8 cellular contexts compared by ENCODE assay signal in the genomic region with DNA sequence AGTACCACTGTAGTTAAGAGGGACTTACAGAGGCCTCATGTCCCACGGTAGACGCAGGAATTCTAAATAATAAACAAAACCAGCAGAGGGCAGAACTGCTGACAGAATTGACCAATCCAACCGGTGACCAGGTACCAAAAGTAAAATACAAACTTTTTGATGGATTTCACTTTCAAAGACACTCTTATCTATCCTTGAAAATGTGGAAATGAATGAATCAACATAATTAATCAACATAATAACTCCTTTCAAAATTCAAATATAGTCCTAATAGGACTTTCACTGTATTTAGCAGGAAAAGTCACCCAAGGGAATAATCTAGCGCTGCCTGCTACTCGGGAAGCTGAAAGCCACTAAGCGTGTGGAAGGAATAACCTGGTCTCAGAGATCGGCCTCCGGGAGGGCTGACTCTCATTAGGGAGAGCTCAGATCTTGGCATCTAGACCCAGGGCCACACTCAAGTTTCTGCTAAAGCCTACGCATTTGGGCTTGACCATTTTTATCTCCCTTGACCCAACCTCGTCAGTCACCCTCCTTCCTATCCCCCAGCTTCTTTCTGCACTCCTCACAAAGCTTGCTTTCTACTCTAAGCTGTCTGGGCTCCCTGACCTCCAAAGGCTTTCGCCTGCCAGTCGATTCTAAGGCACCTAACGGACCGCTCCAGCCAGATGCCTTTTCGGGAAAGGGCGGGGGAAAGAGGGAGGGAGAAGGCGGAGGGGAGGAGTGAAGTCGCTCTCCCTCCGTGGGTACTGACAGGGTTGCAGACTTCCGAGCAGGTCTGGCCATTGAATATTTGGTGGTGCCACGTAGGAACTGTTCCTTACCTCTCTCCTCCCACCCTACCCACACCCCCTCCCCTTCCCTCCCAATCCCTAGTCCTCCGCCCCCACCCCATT. TPM values are rescaled to one million over a fixed set of nuclear protein-coding genes. Genes with fewer than 3 reads are reported as not detected.
DNase-seq lines count a peak whose midpoint lies in the region; ATAC-seq and TF ChIP-seq lines count a peak whose summit lies in the region.

No MANE protein-coding gene starts in this region.

- ATAC-seq in GM19463 (IDR thresholded peaks at IDR 0.05; ENCODE audit: unreplicated experiment) = peak; percentile 72
- peak; percentile 72 for ATAC-seq in HG03521 (IDR thresholded peaks at IDR 0.05; ENCODE audit: unreplicated experiment)
- peak; percentile 78 for ATAC-seq in PC-3
- ATAC-seq in HG02840 (IDR thresholded peaks at IDR 0.05; ENCODE audit: low FRiP score, unreplicated experiment) = no peak
- no peak for ATAC-seq in esophagus mucosa

- H3K36me3 ChIP-seq in PC-3 (ENCODE audit: low read depth, low read length) = no peaks in the 10 kb centered on the region

- DNase-seq in EL (peak; percentile 86), PC-3 (peak; percentile 70), epithelial cell of esophagus (ENCODE audit: low read depth) (peak; percentile 60), middle frontal gyrus (ENCODE audit: extremely low spot score, low spot score) (peak; percentile 39)

- H3K9me2 ChIP-seq in PC-3 (replicated peaks; ENCODE audit: low read length) = no peaks in the 10 kb centered on the region

- no peaks in the 10 kb centered on the region for H3K9me3 ChIP-seq in PC-3 (ENCODE audit: low read length)

- H3K4me2 ChIP-seq in PC-3 (ENCODE audit: low read length) = peak overlapping the region; percentile 40

- CTCF ChIA-PET in PC-3 (lab: Charles Lee) = interaction anchor here (1.9 kb wide), 1 partner anchor 355 kb away, joined by 21 read pairs; no protein-coding TSS in a partner anchor

- peak; percentile 75 for TF ChIP-seq CTCF in PC-3 (conservative IDR thresholded peaks at IDR 0.05; ENCODE audit: low read depth, low read length)
- TF ChIP-seq CTCF in epithelial cell of esophagus (IDR thresholded peaks at IDR 0.05; ENCODE audit: insufficient read depth, low read depth, low read length, missing control alignments) = peak; percentile 59

- H2AFZ ChIP-seq in PC-3 (ENCODE audit: low read length) = peak overlapping the region; percentile 59

- POLR2A ChIA-PET in PC-3 (lab: Charles Lee; ENCODE audit: unreplicated experiment) = no interaction called here

- H3K27me3 ChIP-seq in PC-3 (ENCODE audit: low read length) = peaks cover 33% of the 10 kb centered on the region

- no peak overlapping the region for H3K9ac ChIP-seq in PC-3 (ENCODE audit: low read length)

- H3F3A ChIP-seq in PC-3 (ENCODE audit: low read length, unreplicated experiment) = no peaks in the 10 kb centered on the region

- H3K27ac ChIP-seq in PC-3 (ENCODE audit: low read length) = no peak overlapping the region

- H3K4me1 ChIP-seq in PC-3 (ENCODE audit: insufficient read depth, low read length) = no peaks in the 10 kb centered on the region; the same call in 1 of the 2 replicates

- H3K79me2 ChIP-seq in PC-3 (ENCODE audit: low read length) = no peaks in the 10 kb centered on the region

- intact Hi-C loops in PC-3 (cut with micrococcal nuclease) = loop anchor here (1.0 kb wide), 2 partner anchors 355 to 409 kb away; no protein-coding TSS in a partner anchor

- no TSS peak for BruUV-seq in PC-3 (replicated peaks; lab: Mats Ljungman, UMichigan)

- H4K20me1 ChIP-seq in PC-3 (ENCODE audit: low read length) = no peaks in the 10 kb centered on the region

- H3K4me3 ChIP-seq in PC-3 (ENCODE audit: low read length) = peak overlapping the region; percentile 7
- H3K4me3 ChIP-seq in epithelial cell of esophagus (ENCODE audit: low read length) = peak overlapping the region; percentile 30

RNA-seq across cellular contexts. Expression of a gene that starts 1.6 kb away (rescaled TPM):
- total RNA-seq in PC-3 (2014; rRNA removed) = not detected in 2 replicates
- not detected for total RNA-seq in esophagus mucosa

Comparison
In these comparisons a context has a peak if more than half of its experiments do, and no peak if none do; other contexts are left out.
1. ATAC-seq: peak in GM19463 (single experiment), HG03521 (single experiment) and PC-3 (single experiment); none in HG02840 (single experiment) and esophagus mucosa (single experiment).
2. Peak in every context shown above with its lines, with median percentiles within 50 percentile points of each other: DNase-seq.